In the genomic region with DNA sequence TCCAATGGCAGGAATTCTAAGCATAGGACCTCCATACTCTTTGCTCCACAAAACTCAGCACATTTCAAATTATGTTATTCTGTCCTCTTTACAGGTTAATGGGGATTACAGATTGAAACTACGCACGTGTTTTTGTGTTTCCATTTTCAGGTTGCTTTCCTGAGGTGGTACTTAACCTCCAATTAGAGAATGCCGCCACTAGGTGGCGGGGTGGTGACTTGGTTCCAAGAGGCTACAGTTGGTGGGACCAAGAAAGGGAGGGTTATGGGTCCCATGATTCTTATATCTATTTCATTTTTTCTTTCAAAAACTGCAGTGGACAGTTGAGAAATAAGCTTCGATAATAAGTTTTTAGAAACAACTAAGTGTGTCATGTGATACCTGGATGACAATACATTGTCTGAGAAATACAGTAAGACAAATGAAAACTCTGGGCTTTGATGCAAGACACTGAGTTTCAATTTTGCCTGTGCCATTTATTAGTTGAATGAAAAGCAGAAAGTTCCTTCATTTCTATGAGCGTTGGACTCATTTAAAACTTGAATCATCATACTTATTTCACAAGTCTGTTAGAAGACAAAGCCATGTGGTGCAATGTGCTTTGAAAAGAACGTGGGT, we compare ENCODE assay signal across 2 cellular contexts.
TF ChIP-seq lines count a peak whose summit lies in the region.

No MANE protein-coding gene starts in this region.

TF ChIP-seq in H1, 55 proteins besides CTCF, POLR2A, EP300 and RAD21:
- TF ChIP-seq, protein P1, sequence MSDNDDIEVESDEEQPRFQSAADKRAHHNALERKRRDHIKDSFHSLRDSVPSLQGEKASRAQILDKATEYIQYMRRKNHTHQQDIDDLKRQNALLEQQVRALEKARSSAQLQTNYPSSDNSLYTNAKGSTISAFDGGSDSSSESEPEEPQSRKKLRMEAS (IDR thresholded peaks at IDR 0.05): peak; percentile 13; the same call in 1 of the 2 replicates
- TF ChIP-seq TEAD4 (IDR thresholded peaks at IDR 0.05; ENCODE audit: low read depth, low read length): 0 out of 2 replicates have a peak, but pooled peaks have one; percentile 39
- TF ChIP-seq CHD7 (IDR thresholded peaks at IDR 0.05; ENCODE audit: insufficient replicate concordance, low read length): no peak
- TF ChIP-seq USF2 (IDR thresholded peaks at IDR 0.05; ENCODE audit: low read length): no peak
- TF ChIP-seq CTBP2 (IDR thresholded peaks at IDR 0.05; ENCODE audit: borderline replicate concordance, insufficient read depth, insufficient read length, low read length): no peak
- TF ChIP-seq KDM1A (IDR thresholded peaks at IDR 0.05; ENCODE audit: borderline replicate concordance, low read length): no peak
- no peak for TF ChIP-seq NANOG (IDR thresholded peaks at IDR 0.05; ENCODE audit: insufficient read depth, low read depth, low read length, poor library complexity, severe bottlenecking)
- TF ChIP-seq CHD2 (IDR thresholded peaks at IDR 0.05; ENCODE audit: low read length): no peak
- no peak for TF ChIP-seq BACH1 (IDR thresholded peaks at IDR 0.05; ENCODE audit: low read length)
- no peak for TF ChIP-seq TAF7 (optimal IDR thresholded peaks at IDR 0.05; ENCODE audit: borderline replicate concordance, low read depth, low read length)
- TF ChIP-seq TCF12 (IDR thresholded peaks at IDR 0.05; ENCODE audit: low read depth, low read length): no peak

TF ChIP-seq in neural cell, 6 proteins besides CTCF, POLR2A, EP300 and RAD21:
- TF ChIP-seq REST (IDR thresholded peaks at IDR 0.05; ENCODE audit: borderline replicate concordance) (no peak), MXI1 (conservative IDR thresholded peaks at IDR 0.05; ENCODE audit: poor library complexity, severe bottlenecking) (no peak), POLR2AphosphoS5 (IDR thresholded peaks at IDR 0.05) (no peak), TAF1 (IDR thresholded peaks at IDR 0.05; ENCODE audit: low read depth) (no peak), EZH2 (IDR thresholded peaks at IDR 0.05; ENCODE audit: borderline replicate concordance, insufficient read depth, low read length, poor library complexity, severe bottlenecking) (no peak), SMC3 (conservative IDR thresholded peaks at IDR 0.05; ENCODE audit: poor library complexity) (no peak)
